7 cellular contexts compared by ENCODE assay signal in genomic region chr7:64630496-64630895, GRCh38. TPM values are rescaled to one million over a fixed set of nuclear protein-coding genes. Genes with fewer than 3 reads are reported as not detected.
DNase-seq lines count a peak whose midpoint lies in the region; ATAC-seq and TF ChIP-seq lines count a peak whose summit lies in the region.

No MANE protein-coding gene starts in this region.

- TF ChIP-seq CTCF in LNCaP clone FGC (IDR thresholded peaks at IDR 0.05; ENCODE audit: control insufficient read depth, extremely low read depth, insufficient read depth) = peak; percentile 58
- peak; percentile 17 to 31 for TF ChIP-seq CTCF in brain (conservative IDR thresholded peaks at IDR 0.05)
- peak; percentile 49 for TF ChIP-seq CTCF in osteoblast (IDR thresholded peaks at IDR 0.05; ENCODE audit: extremely low read depth, low read depth, low read length)

- no peaks in the 10 kb centered on the region for H3K27me3 Mint-ChIP-seq in brain

- no peaks in the 10 kb centered on the region for H3K9me3 ChIP-seq in osteoblast (ENCODE audit: low read depth, low read length)

- H3K4me3 ChIP-seq in LNCaP clone FGC (ENCODE audit: low read depth, low read length) (no peak overlapping the region), osteoblast (ENCODE audit: insufficient read depth, low read length) (no peak overlapping the region)

- intact Hi-C loops in posterior vena cava (cut with DNase I) = no loop called here

- no peak for ATAC-seq in HG02759 (IDR thresholded peaks at IDR 0.05; ENCODE audit: unreplicated experiment)

- no peaks in the 10 kb centered on the region for H3K4me1 Mint-ChIP-seq in brain

- no peaks in the 10 kb centered on the region for H3K4me1 ChIP-seq in osteoblast (ENCODE audit: insufficient read depth, low read length)

- no peak overlapping the region for H3K4me3 Mint-ChIP-seq in brain

- H3K9me3 Mint-ChIP-seq in brain = peaks cover 0 to 22% (median 6%) of the 10 kb centered on the region in 5 experiments

- no peaks in the 10 kb centered on the region for H3K36me3 Mint-ChIP-seq in brain

- H3K36me3 ChIP-seq in osteoblast (ENCODE audit: insufficient read depth, low read length) = no peaks in the 10 kb centered on the region

- no peaks in the 10 kb centered on the region for H3K27me3 ChIP-seq in osteoblast (ENCODE audit: insufficient read depth, low read length)

- H3K27ac Mint-ChIP-seq in brain = no peak overlapping the region

- H3K4me2 ChIP-seq in osteoblast (ENCODE audit: insufficient read depth, low read length) = no peak overlapping the region

- no peaks in the 10 kb centered on the region for H3K79me2 ChIP-seq in osteoblast (ENCODE audit: insufficient read depth, low read length)

- H4K20me1 ChIP-seq in osteoblast (ENCODE audit: insufficient read depth, low read length) = no peaks in the 10 kb centered on the region

- no peak overlapping the region for H3K27ac ChIP-seq in osteoblast (ENCODE audit: low read depth, low read length)

- DNase-seq in EH (ENCODE audit: low read depth) (peak; percentile 16), LNCaP clone FGC (ENCODE audit: low read depth) (peak; percentile 22), osteoblast (ENCODE audit: insufficient read length, low spot score, missing footprints) (no peak), posterior vena cava (ENCODE audit: low spot score) (no peak)
- no peak for DNase-seq in activated CD8-positive, alpha-beta memory T cell treated with anti-CD3 and anti-CD28 coated beads for 24 hours

- H2AFZ ChIP-seq in osteoblast (ENCODE audit: low read length) = no peak overlapping the region

RNA-seq across cellular contexts. Expression of gene ZNF107, which starts 35.4 kb away (rescaled TPM):
- polyA plus RNA-seq in brain (ENCODE audit: insufficient read depth, low read depth, low replicate concordance) = 0.56 TPM
- total RNA-seq in osteoblast (1.8 and 3.2 TPM in 2 replicates), posterior vena cava (1 to 10 TPM; 5.6 to 7.2 TPM)

Comparison
In these comparisons a context has a peak if more than half of its experiments do, and no peak if none do; other contexts are left out.
1. DNase-seq: peak in EH (single experiment) and LNCaP clone FGC (single experiment); none in osteoblast (single experiment), activated CD8-positive, alpha-beta memory T cell treated with anti-CD3 and anti-CD28 coated beads for 24 hours (single experiment) and posterior vena cava (single experiment).
2. Peak in every context shown above with its lines, with median percentiles within 50 percentile points of each other: CTCF ChIP-seq.